In the genomic region with DNA sequence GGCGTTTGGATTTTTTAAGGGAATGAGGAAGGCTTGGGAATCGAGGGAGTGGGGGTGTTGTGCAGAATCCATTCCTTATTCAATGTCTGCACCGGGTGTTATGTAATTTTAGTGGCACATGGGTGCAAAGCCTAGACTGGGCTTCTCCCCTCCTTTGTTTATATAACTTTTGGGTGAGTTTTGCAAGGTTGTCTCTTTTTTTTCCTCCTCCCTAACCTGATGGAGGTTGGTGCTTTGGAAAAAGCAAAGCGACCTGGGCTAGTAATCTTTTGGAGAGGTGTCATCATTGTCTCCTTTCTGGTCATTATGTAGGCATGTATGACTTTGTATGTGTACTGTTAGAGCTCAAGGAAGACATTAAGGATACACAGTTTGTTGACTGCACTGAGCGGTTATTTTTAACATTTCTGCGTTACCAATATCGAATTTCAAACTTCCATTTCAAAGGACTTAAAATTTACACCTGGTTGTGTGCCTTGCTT, we compare ENCODE assay signal across 8 cellular contexts.
DNase-seq lines count a peak whose midpoint lies in the region; ATAC-seq and TF ChIP-seq lines count a peak whose summit lies in the region.

No MANE protein-coding gene starts in this region.

- H3K4me3 Mint-ChIP-seq in central memory CD8-positive, alpha-beta T cell: peak overlapping the region; percentile 97

- TF ChIP-seq CTCF in NB4 (IDR thresholded peaks at IDR 0.05; ENCODE audit: low read depth, low read length): no peak

- H3K4me3 ChIP-seq in NB4 (ENCODE audit: low read depth, low read length) (peak overlapping the region; percentile 64), muscle layer of duodenum (ENCODE audit: low read depth in 1 of 2, low read length in 2 of 2) (peak overlapping the region; percentile 82 to 97)

- H3K27me3 Mint-ChIP-seq in central memory CD8-positive, alpha-beta T cell: no peaks in the 10 kb centered on the region

- peaks cover 38% of the 10 kb centered on the region for H3K36me3 Mint-ChIP-seq in central memory CD8-positive, alpha-beta T cell (ENCODE audit: insufficient read depth)

- H3K27ac ChIP-seq in muscle layer of duodenum (ENCODE audit: low read length): peak overlapping the region; percentile 78

- H3K4me1 ChIP-seq in muscle layer of duodenum (ENCODE audit: control insufficient read depth in 1 of 2, insufficient read depth in 2 of 2, low read length in 2 of 2): peaks cover 26 to 34% of the 10 kb centered on the region in 2 donors

- peaks cover 58% of the 10 kb centered on the region for H3K4me1 Mint-ChIP-seq in central memory CD8-positive, alpha-beta T cell

- no peak for TF ChIP-seq POLR2A in NB4 (IDR thresholded peaks at IDR 0.05; ENCODE audit: extremely low read depth, insufficient read length)

- no peaks in the 10 kb centered on the region for H3K27me3 ChIP-seq in muscle layer of duodenum (ENCODE audit: low read depth, low read length)

- no peak for ATAC-seq in central memory CD8-positive, alpha-beta T cell (replicated peaks; ENCODE audit: extremely low read depth, poor library complexity, severe bottlenecking)
- ATAC-seq in GM18511 (IDR thresholded peaks at IDR 0.05; ENCODE audit: unreplicated experiment) (no peak), HG03442 (IDR thresholded peaks at IDR 0.05; ENCODE audit: unreplicated experiment) (no peak)

- H3K36me3 ChIP-seq in muscle layer of duodenum (ENCODE audit: control insufficient read depth in 1 of 2, insufficient read depth in 2 of 2, low read length in 2 of 2): peaks cover 0 to 4% of the 10 kb centered on the region in 2 donors

- no peaks in the 10 kb centered on the region for H3K9me3 Mint-ChIP-seq in central memory CD8-positive, alpha-beta T cell

- H3K27ac Mint-ChIP-seq in central memory CD8-positive, alpha-beta T cell (ENCODE audit: low read depth): peak overlapping the region; percentile 97

- H3K9me3 ChIP-seq in muscle layer of duodenum (ENCODE audit: control insufficient read depth in 1 of 2, low read length in 2 of 2): no peaks in the 10 kb centered on the region

- DNase-seq in CD1c-positive myeloid dendritic cell (ENCODE audit: extremely low spot score): peak; percentile 18
- DNase-seq in NB4 (ENCODE audit: low read depth): no peak
- no peak for DNase-seq in central memory CD8-positive, alpha-beta T cell (ENCODE audit: low spot score in 2 of 2)
- no peak for DNase-seq in NCI-H446 treated with DMSO at 0.1 percent for 48 hours (lab: John Stamatoyannopoulos, UW)
- DNase-seq in kidney glomerular epithelial cell (lab: John Stamatoyannopoulos, UW): no peak
